Comparison of ENCODE assay signal across 11 cellular contexts in genomic region chr18:43422483-43422882, GRCh38.
DNase-seq lines count a peak whose midpoint lies in the region; ATAC-seq, FAIRE-seq and TF ChIP-seq lines count a peak whose summit lies in the region.
"Had no signal": no experiment of that assay in that cellular context is flagged by ENCODE, and none has a peak within 500 bp of the region (broad histone marks: within the 10 kb centered on the region; RNA-seq: fewer than 3 reads in every experiment).

No MANE protein-coding gene starts in this region.

- POLR2A ChIA-PET in activated CD8-positive, alpha-beta T cell treated with anti-CD3 and anti-CD28 coated beads, Interleukin-2, amount 10 ng/mL, durations not matched to agents 7 days and 5 days (lab: Charles Lee): no interaction called here

- FAIRE-seq in GM19239 (lab: Jason Lieb, UNC): no peak

- no peaks in the 10 kb centered on the region for H3K79me2 ChIP-seq in mesendoderm (ENCODE audit: control insufficient read depth, insufficient read depth, low read length)

- TF ChIP-seq CTCF in GM12864 (IDR thresholded peaks at IDR 0.05; ENCODE audit: low read depth, low read length, missing control alignments) (peak; percentile 12), adrenal gland (IDR thresholded peaks at IDR 0.05) (peak in 3 of 6 experiments; percentile 7 to 20 (median 12))

- H2BK120ac ChIP-seq in mesendoderm (ENCODE audit: low read depth, low read length): no peak overlapping the region

- H3K56ac ChIP-seq in mesendoderm (ENCODE audit: low read length): no peak overlapping the region

- no peaks in the 10 kb centered on the region for H3K9me3 Mint-ChIP-seq in activated CD8-positive, alpha-beta T cell treated with anti-CD3 and anti-CD28 coated beads, Interleukin-2, amount 10 ng/mL, durations not matched to agents 7 days and 5 days (ENCODE audit: insufficient read depth)
- peaks cover 2% of the 10 kb centered on the region for H3K9me3 Mint-ChIP-seq in stimulated activated memory B cell treated with anti-CD40 and anti-IgM and Interleukin-4, amounts not matched to agents 10 μg/mL and 1 μg/mL and 100 μg/mL, for 72 hours

- no peaks in the 10 kb centered on the region for H3K79me1 ChIP-seq in mesendoderm (ENCODE audit: low read length)

- H3K23ac ChIP-seq in mesendoderm (ENCODE audit: low read length): no peak overlapping the region

- DNase-seq in GM12864 (ENCODE audit: low read depth) (no peak), NCI-H146 treated with DMSO at 0.1 percent for 48 hours (lab: John Stamatoyannopoulos, UW; ENCODE audit: unreplicated experiment) (peak; percentile 26), adrenal gland (peak in 5 of 7 donors; percentile 11 to 67 (median 21)), mesendoderm (peak; percentile 57), GM19239 (ENCODE audit: insufficient read length, low spot score) (no peak)
- no peak for DNase-seq in effector CD8-positive, alpha-beta T cell (lab: John Stamatoyannopoulos, UW)
- no peak for DNase-seq in activated CD8-positive, alpha-beta T cell treated with anti-CD3 and anti-CD28 coated beads, Interleukin-2, amount 10 ng/mL, durations not matched to agents 7 days and 5 days
- DNase-seq: DMS79 had no signal

- H3K27me3 ChIP-seq in adrenal gland: no peaks in the 10 kb centered on the region
- no peaks in the 10 kb centered on the region for H3K27me3 ChIP-seq in mesendoderm (ENCODE audit: insufficient read depth, low read length, poor library complexity)

- no peak overlapping the region for H3K4me3 Mint-ChIP-seq in activated CD8-positive, alpha-beta T cell treated with anti-CD3 and anti-CD28 coated beads, Interleukin-2, amount 10 ng/mL, durations not matched to agents 7 days and 5 days
- no peak overlapping the region for H3K4me3 Mint-ChIP-seq in stimulated activated memory B cell treated with anti-CD40 and anti-IgM and Interleukin-4, amounts not matched to agents 10 μg/mL and 1 μg/mL and 100 μg/mL, for 72 hours
- H3K4me3 Mint-ChIP-seq: IgD-negative memory B cell had no signal

- no peak for ATAC-seq in activated CD8-positive, alpha-beta T cell treated with anti-CD3 and anti-CD28 coated beads, Interleukin-2, amount 10 ng/mL, durations not matched to agents 7 days and 5 days
- ATAC-seq in stimulated activated memory B cell treated with anti-CD40 and anti-IgM and Interleukin-4, amounts not matched to agents 10 μg/mL and 1 μg/mL and 100 μg/mL, for 72 hours: no peak

- no peaks in the 10 kb centered on the region for H3K4me1 Mint-ChIP-seq in activated CD8-positive, alpha-beta T cell treated with anti-CD3 and anti-CD28 coated beads, Interleukin-2, amount 10 ng/mL, durations not matched to agents 7 days and 5 days (ENCODE audit: low read depth)
- H3K4me1 Mint-ChIP-seq in stimulated activated memory B cell treated with anti-CD40 and anti-IgM and Interleukin-4, amounts not matched to agents 10 μg/mL and 1 μg/mL and 100 μg/mL, for 72 hours: no peaks in the 10 kb centered on the region
- H3K4me1 Mint-ChIP-seq: IgD-negative memory B cell had no signal

- H3K4me1 ChIP-seq in adrenal gland (replicated peaks in 1 of 2): no peaks in the 10 kb centered on the region
- no peaks in the 10 kb centered on the region for H3K4me1 ChIP-seq in mesendoderm (ENCODE audit: control insufficient read depth, low read depth, low read length)

- CTCF ChIA-PET in activated CD8-positive, alpha-beta T cell treated with anti-CD3 and anti-CD28 coated beads, Interleukin-2, amount 10 ng/mL, durations not matched to agents 7 days and 5 days (lab: Charles Lee): no interaction called here

- H4K8ac ChIP-seq in mesendoderm (ENCODE audit: low read depth, low read length): no peak overlapping the region

- no peaks in the 10 kb centered on the region for H3K36me3 Mint-ChIP-seq in activated CD8-positive, alpha-beta T cell treated with anti-CD3 and anti-CD28 coated beads, Interleukin-2, amount 10 ng/mL, durations not matched to agents 7 days and 5 days (ENCODE audit: low read depth)
- H3K36me3 Mint-ChIP-seq in stimulated activated memory B cell treated with anti-CD40 and anti-IgM and Interleukin-4, amounts not matched to agents 10 μg/mL and 1 μg/mL and 100 μg/mL, for 72 hours: no peaks in the 10 kb centered on the region

- no peaks in the 10 kb centered on the region for H3K27me3 Mint-ChIP-seq in activated CD8-positive, alpha-beta T cell treated with anti-CD3 and anti-CD28 coated beads, Interleukin-2, amount 10 ng/mL, durations not matched to agents 7 days and 5 days (ENCODE audit: low read depth)
- H3K27me3 Mint-ChIP-seq in stimulated activated memory B cell treated with anti-CD40 and anti-IgM and Interleukin-4, amounts not matched to agents 10 μg/mL and 1 μg/mL and 100 μg/mL, for 72 hours: no peaks in the 10 kb centered on the region
- H3K27me3 Mint-ChIP-seq: IgD-negative memory B cell had no signal

- H3K18ac ChIP-seq in mesendoderm (ENCODE audit: low read length): no peak overlapping the region

- H3K9me3 ChIP-seq in adrenal gland (replicated peaks in 1 of 3): no peaks in the 10 kb centered on the region

- no peak overlapping the region for H3K27ac Mint-ChIP-seq in activated CD8-positive, alpha-beta T cell treated with anti-CD3 and anti-CD28 coated beads, Interleukin-2, amount 10 ng/mL, durations not matched to agents 7 days and 5 days
- no peak overlapping the region for H3K27ac Mint-ChIP-seq in stimulated activated memory B cell treated with anti-CD40 and anti-IgM and Interleukin-4, amounts not matched to agents 10 μg/mL and 1 μg/mL and 100 μg/mL, for 72 hours
- H3K27ac Mint-ChIP-seq: IgD-negative memory B cell had no signal

- intact Hi-C loops in adrenal gland (cut with DNase I): no loop called here

- H3K4me2 ChIP-seq in mesendoderm (ENCODE audit: low read length): no peak overlapping the region

- WGBS in adrenal gland, 4 donors: 27 to 37% (median 31%) methylated on average over 5 of the region's 5 CpGs
- WGBS in mesendoderm (ENCODE audit: extremely low coverage, insufficient coverage, low lambda C conversion rate): no CpG with 5 or more reads among the region's 5 CpGs

- H3K9ac ChIP-seq in mesendoderm (ENCODE audit: low read length): no peak overlapping the region

- no peak overlapping the region for H3K4me3 ChIP-seq in GM12864 (ENCODE audit: low read depth, low read length)
- no peak overlapping the region for H3K4me3 ChIP-seq in adrenal gland
- no peak overlapping the region for H3K4me3 ChIP-seq in mesendoderm (ENCODE audit: low read length)
- H3K4me3 ChIP-seq: SK-N-MC had no signal

- H3K27ac ChIP-seq in adrenal gland (no peak overlapping the region), mesendoderm (ENCODE audit: low read depth, low read length) (no peak overlapping the region)
- H3K27ac ChIP-seq: SK-N-MC had no signal

- no peak overlapping the region for H2BK15ac ChIP-seq in mesendoderm (replicated peaks; ENCODE audit: low read depth)

- no peaks in the 10 kb centered on the region for H3K36me3 ChIP-seq in adrenal gland (replicated peaks in 1 of 2)
- no peaks in the 10 kb centered on the region for H3K36me3 ChIP-seq in mesendoderm (ENCODE audit: control insufficient read depth, insufficient read depth, low read length)

- no peak overlapping the region for H2AK5ac ChIP-seq in mesendoderm (ENCODE audit: low read length)

- H4K5ac ChIP-seq in mesendoderm (ENCODE audit: low read length): no peak overlapping the region

- no peak for TF ChIP-seq POLR2A in adrenal gland (IDR thresholded peaks at IDR 0.05)

- H2BK5ac ChIP-seq in mesendoderm (ENCODE audit: low read length): no peak overlapping the region

- no peak overlapping the region for H3K4ac ChIP-seq in mesendoderm (ENCODE audit: low read depth, low read length)

Comparison
In these comparisons a context has a peak if more than half of its experiments do, and no peak if none do; other contexts are left out.
1. DNase-seq: peak in NCI-H146 treated with DMSO at 0.1 percent for 48 hours (single experiment), adrenal gland (5 of 7) and mesendoderm (single experiment); none in GM12864 (single experiment), effector CD8-positive, alpha-beta T cell (single experiment), activated CD8-positive, alpha-beta T cell treated with anti-CD3 and anti-CD28 coated beads, Interleukin-2, amount 10 ng/mL, durations not matched to agents 7 days and 5 days (single experiment) and GM19239 (single experiment).